Comparison of ENCODE assay signal across 8 cellular contexts in genomic region chrX:152831391-152831790, GRCh38. TPM values are rescaled to one million over a fixed set of nuclear protein-coding genes. Genes with fewer than 3 reads are reported as not detected.
DNase-seq lines count a peak whose midpoint lies in the region; TF ChIP-seq lines count a peak whose summit lies in the region.

No MANE protein-coding gene starts in this region.

- DNase-seq in chondrocyte (ENCODE audit: low spot score) (no peak), UCSD-AML1 (lab: John Stamatoyannopoulos, UW; ENCODE audit: unreplicated experiment) (no peak), HCEC 1CT (no peak), GM19238 (ENCODE audit: insufficient read length, low spot score) (no peak), NCI-H1417 (lab: John Stamatoyannopoulos, UW) (no peak)

- TF ChIP-seq CTCF in chondrocyte (IDR thresholded peaks at IDR 0.05), result no peak

- H3K27me3 Mint-ChIP-seq in chondrocyte (ENCODE audit: low read depth), result no peaks in the 10 kb centered on the region

- H2AFZ ChIP-seq in ACC112 (ENCODE audit: low read length, unreplicated experiment), result peak overlapping the region; percentile 66

- H3K4me3 Mint-ChIP-seq in chondrocyte (ENCODE audit: unreplicated experiment), result peak overlapping the region; percentile 93

- H3K36me3 ChIP-seq in ACC112 (ENCODE audit: insufficient read depth, low read length) (no peaks in the 10 kb centered on the region), HUES64 (ENCODE audit: insufficient read depth, low read length) (peaks cover 35% of the 10 kb centered on the region), muscle layer of duodenum (ENCODE audit: control insufficient read depth in 1 of 2, insufficient read depth in 2 of 2, low read length in 2 of 2) (peaks cover 6 to 15% of the 10 kb centered on the region in 2 donors)

- H3K4me3 ChIP-seq in ACC112 (ENCODE audit: low read depth, low read length) (peak overlapping the region; percentile 80), HUES64 (ENCODE audit: low read length) (peak overlapping the region; percentile 95), muscle layer of duodenum (ENCODE audit: low read depth in 1 of 2, low read length in 2 of 2) (peak overlapping the region; percentile 58 to 79)

- no peaks in the 10 kb centered on the region for H3K27me3 ChIP-seq in ACC112 (ENCODE audit: insufficient read depth, low read length)
- no peaks in the 10 kb centered on the region for H3K27me3 ChIP-seq in HUES64 (ENCODE audit: insufficient read depth, low read length)
- no peaks in the 10 kb centered on the region for H3K27me3 ChIP-seq in muscle layer of duodenum (ENCODE audit: low read depth, low read length)

- H3K27ac Mint-ChIP-seq in chondrocyte (ENCODE audit: unreplicated experiment), result peak overlapping the region; percentile 85

- WGBS in HUES64, result 6% methylated on average over 8 of the region's 10 CpGs

- peaks cover 9% of the 10 kb centered on the region for H3K9me3 Mint-ChIP-seq in chondrocyte (ENCODE audit: low read depth)

- H3K36me3 Mint-ChIP-seq in chondrocyte (ENCODE audit: low read depth), result peaks cover 5% of the 10 kb centered on the region

- H3K9me3 ChIP-seq in HUES64 (ENCODE audit: insufficient read depth, low read depth, low read length), result no peaks in the 10 kb centered on the region
- H3K9me3 ChIP-seq in muscle layer of duodenum (ENCODE audit: control insufficient read depth in 1 of 2, low read length in 2 of 2), result no peaks in the 10 kb centered on the region

- peak overlapping the region; percentile 81 for H3K9ac ChIP-seq in HUES64 (ENCODE audit: low read depth, low read length)

- H3K79me2 ChIP-seq in ACC112 (ENCODE audit: control insufficient read depth, insufficient read depth, low read length, unreplicated experiment), result peaks cover 31% of the 10 kb centered on the region

- peaks cover 8% of the 10 kb centered on the region for H3K4me1 ChIP-seq in ACC112 (ENCODE audit: control insufficient read depth, insufficient read depth, low read length, unreplicated experiment)
- no peaks in the 10 kb centered on the region for H3K4me1 ChIP-seq in HUES64 (ENCODE audit: insufficient read depth, low read length)
- peaks cover 0 to 15% of the 10 kb centered on the region in 2 donors for H3K4me1 ChIP-seq in muscle layer of duodenum (ENCODE audit: control insufficient read depth in 1 of 2, insufficient read depth in 2 of 2, low read length in 2 of 2)

- H3K27ac ChIP-seq in ACC112 (ENCODE audit: low read depth, low read length), result no peak overlapping the region
- H3K27ac ChIP-seq in HUES64 (ENCODE audit: low read depth, low read length), result no peak overlapping the region
- H3K27ac ChIP-seq in muscle layer of duodenum (ENCODE audit: low read length), result peak overlapping the region; percentile 33

- peaks cover 28% of the 10 kb centered on the region for H3K4me1 Mint-ChIP-seq in chondrocyte (ENCODE audit: low read depth)

RNA-seq across cellular contexts. Expression of gene NSDHL, which starts 0.5 kb away (rescaled TPM):
- polyA plus RNA-seq in HUES64 (2013, experiment 1 of 2), result 37.8 TPM
- polyA plus RNA-seq in HUES64 (2013, experiment 2 of 2), result 39.5 TPM
- total RNA-seq in chondrocyte, result 18.1 to 20.3 TPM (median 18.7 TPM) in 3 replicates

RNA-seq across cellular contexts. Expression of gene CETN2, which starts 0.8 kb away (rescaled TPM):
- 38.4 TPM for polyA plus RNA-seq in HUES64 (2013, experiment 1 of 2)
- 49.6 TPM for polyA plus RNA-seq in HUES64 (2013, experiment 2 of 2)
- total RNA-seq in chondrocyte, result 27.0 to 42.3 TPM (median 30.0 TPM) in 3 replicates
